27 cellular contexts compared by ENCODE assay signal in genomic region chr2:17149945-17150344, GRCh38.
"Had no signal": no experiment of that assay in that cellular context is flagged by ENCODE, and none has a peak within 500 bp of the region (broad histone marks: within the 10 kb centered on the region; RNA-seq: fewer than 3 reads in every experiment).

No MANE protein-coding gene starts in this region.

- H3K27ac Mint-ChIP-seq: activated naive CD8-positive, alpha-beta T cell treated with anti-CD3 and anti-CD28 coated beads, Interleukin-2, amount 10 ng/mL, durations not matched to agents 7 days and 5 days; mesothelial cell of epicardium; natural killer cell treated with Interleukin-12 subunit alpha and Interleukin-12 subunit beta and Interleukin-15 and Interleukin-18, amount 100 ng/mL, for 72 hours; stimulated activated naive CD8-positive, alpha-beta T cell treated with anti-CD3 and anti-CD28 coated beads, Interleukin-15, Interleukin-2, amounts not matched to agents 100 ng/mL and 50 ng/mL, for 24 hours had no signal

- H2AFZ ChIP-seq: hepatocyte had no signal

- ATAC-seq: natural killer cell treated with Interleukin-12 subunit alpha and Interleukin-12 subunit beta and Interleukin-15 and Interleukin-18, amount 100 ng/mL, for 72 hours; pancreas; psoas muscle; upper lobe of right lung had no signal

- H3K27me3 ChIP-seq: breast epithelium, dorsolateral prefrontal cortex, esophagus muscularis mucosa, hepatocyte, pancreas, right atrium auricular region, thyroid gland, upper lobe of right lung had no signal

- H3K27ac ChIP-seq: breast epithelium, dorsolateral prefrontal cortex, esophagus muscularis mucosa, hepatocyte, left ventricle myocardium inferior, pancreas, psoas muscle, right atrium auricular region, thyroid gland, upper lobe of right lung had no signal

- H3K79me2 ChIP-seq: hepatocyte had no signal

- H3K4me2 ChIP-seq: hepatocyte had no signal

- H3K4me3 ChIP-seq: breast epithelium, dorsolateral prefrontal cortex, esophagus muscularis mucosa, hepatocyte, left ventricle myocardium inferior, pancreas, psoas muscle, right atrium auricular region, thyroid gland, upper lobe of right lung had no signal

- H3K27me3 Mint-ChIP-seq: activated B cell treated with CpG ODN at 0.5 μM for 24 hours; activated naive CD8-positive, alpha-beta T cell treated with anti-CD3 and anti-CD28 coated beads, Interleukin-2, amount 10 ng/mL, durations not matched to agents 7 days and 5 days; central memory CD8-positive, alpha-beta T cell; natural killer cell treated with Interleukin-12 subunit alpha and Interleukin-12 subunit beta and Interleukin-15 and Interleukin-18, amount 100 ng/mL, for 72 hours; stimulated activated naive CD8-positive, alpha-beta T cell treated with anti-CD3 and anti-CD28 coated beads, Interleukin-15, Interleukin-2, amounts not matched to agents 100 ng/mL and 50 ng/mL, for 24 hours had no signal

- H3K36me3 Mint-ChIP-seq: activated naive CD8-positive, alpha-beta T cell treated with anti-CD3 and anti-CD28 coated beads, Interleukin-2, amount 10 ng/mL, durations not matched to agents 7 days and 5 days; mesothelial cell of epicardium; natural killer cell treated with Interleukin-12 subunit alpha and Interleukin-12 subunit beta and Interleukin-15 and Interleukin-18, amount 100 ng/mL, for 72 hours had no signal

- H3K4me1 ChIP-seq: breast epithelium, esophagus muscularis mucosa, left ventricle myocardium inferior, pancreas, psoas muscle, right atrium auricular region, thyroid gland, upper lobe of right lung had no signal

- DNase-seq: activated B cell treated with CpG ODN at 0.5 μM for 24 hours; activated CD4-positive, alpha-beta T cell treated with anti-CD3 and anti-CD28 coated beads for 4 hours; activated CD4-positive, alpha-beta T cell treated with anti-CD3 and anti-CD28 coated beads, Interleukin-2, amount 50 U/mL, for 48 hours; activated CD8-positive, alpha-beta memory T cell treated with anti-CD3 and anti-CD28 coated beads, Interleukin-2, amount 50 U/mL, for 48 hours; activated naive CD4-positive, alpha-beta T cell treated with Interleukin-2 at 50 U/mL for 16 hours; activated naive CD8-positive, alpha-beta T cell treated with anti-CD3 and anti-CD28 coated beads, Interleukin-2, amount 10 ng/mL, durations not matched to agents 7 days and 5 days; activated T-cell treated with anti-CD3 and anti-CD28 coated beads, Interleukin-2, amount 50 U/mL, for 48 hours; amniotic stem cell; dorsolateral prefrontal cortex; glutamatergic neuron; kidney glomerular epithelial cell; left ventricle myocardium inferior; pancreas; psoas muscle; stimulated activated CD4-positive, alpha-beta T cell treated with anti-CD3 and anti-CD28 coated beads, Interleukin-4, amount 100 ng/mL, for 24 hours; substantia nigra; T1000; thyroid gland; upper lobe of right lung had no signal

- H3K9me3 Mint-ChIP-seq: activated B cell treated with CpG ODN at 0.5 μM for 24 hours; mesothelial cell of epicardium; stimulated activated naive CD8-positive, alpha-beta T cell treated with anti-CD3 and anti-CD28 coated beads, Interleukin-15, Interleukin-2, amounts not matched to agents 100 ng/mL and 50 ng/mL, for 24 hours had no signal

- H3K36me3 ChIP-seq: breast epithelium, esophagus muscularis mucosa, left ventricle myocardium inferior, pancreas, right atrium auricular region, thyroid gland, upper lobe of right lung had no signal

- H3K9me3 ChIP-seq: breast epithelium, esophagus muscularis mucosa, left ventricle myocardium inferior, pancreas, psoas muscle, right atrium auricular region, thyroid gland, upper lobe of right lung had no signal

- H3K4me3 Mint-ChIP-seq: activated B cell treated with CpG ODN at 0.5 μM for 24 hours; activated naive CD8-positive, alpha-beta T cell treated with anti-CD3 and anti-CD28 coated beads, Interleukin-2, amount 10 ng/mL, durations not matched to agents 7 days and 5 days; central memory CD8-positive, alpha-beta T cell; mesothelial cell of epicardium; natural killer cell treated with Interleukin-12 subunit alpha and Interleukin-12 subunit beta and Interleukin-15 and Interleukin-18, amount 100 ng/mL, for 72 hours; stimulated activated naive CD8-positive, alpha-beta T cell treated with anti-CD3 and anti-CD28 coated beads, Interleukin-15, Interleukin-2, amounts not matched to agents 100 ng/mL and 50 ng/mL, for 24 hours had no signal

- H3K4me1 Mint-ChIP-seq: activated naive CD8-positive, alpha-beta T cell treated with anti-CD3 and anti-CD28 coated beads, Interleukin-2, amount 10 ng/mL, durations not matched to agents 7 days and 5 days; central memory CD8-positive, alpha-beta T cell; mesothelial cell of epicardium had no signal
